In the genomic region with DNA sequence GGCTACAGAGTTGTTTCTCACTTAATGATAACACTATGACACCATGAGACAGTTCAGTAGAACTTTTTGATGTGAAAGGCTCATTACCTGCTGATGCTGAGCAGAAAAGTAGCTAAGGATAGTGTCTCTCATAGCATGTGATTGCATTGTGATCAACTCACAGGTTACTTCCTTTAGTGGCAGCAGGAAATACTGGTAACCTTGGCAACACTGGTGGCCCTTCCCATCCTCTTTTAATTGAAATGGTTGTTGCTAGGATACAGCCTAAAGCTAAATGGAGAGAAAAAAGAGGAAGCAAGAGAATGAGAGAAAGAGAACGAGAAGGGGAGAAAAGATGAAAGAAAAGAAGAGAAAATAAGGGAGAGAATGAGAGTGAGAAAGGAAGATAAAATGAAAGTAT, we compare ENCODE assay signal across 12 cellular contexts.
DNase-seq lines count a peak whose midpoint lies in the region; ATAC-seq, FAIRE-seq and TF ChIP-seq lines count a peak whose summit lies in the region.
"Had no signal": no experiment of that assay in that cellular context is flagged by ENCODE, and none has a peak within 500 bp of the region (broad histone marks: within the 10 kb centered on the region; RNA-seq: fewer than 3 reads in every experiment).

No MANE protein-coding gene starts in this region.

- H2BK12ac ChIP-seq in H1 (ENCODE audit: low read depth, low read length): no peak overlapping the region

- TF ChIP-seq EP300 in H1 (IDR thresholded peaks at IDR 0.05; ENCODE audit: borderline replicate concordance in 1 of 2, low read depth in 2 of 2, low read length in 2 of 2): no peak
- TF ChIP-seq EP300 in suprapubic skin (IDR thresholded peaks at IDR 0.05): no peak
- no peak for TF ChIP-seq EP300 in gastroesophageal sphincter (IDR thresholded peaks at IDR 0.05)

- H3K27me3 ChIP-seq in CD4-positive, alpha-beta memory T cell (ENCODE audit: insufficient read depth, low read length): no peaks in the 10 kb centered on the region
- H3K27me3 ChIP-seq in H1 (replicated peaks in 1 of 4; ENCODE audit: control insufficient read depth in 3 of 4, extremely low read depth in 1 of 4, insufficient read depth in 3 of 4, low read length in 3 of 4) (peaks cover 0 to 1% (median 0%) of the 10 kb centered on the region in 4 experiments; a peak in 1 of 7 replicates), suprapubic skin (no peaks in the 10 kb centered on the region), gastroesophageal sphincter (no peaks in the 10 kb centered on the region)
- H3K27me3 ChIP-seq: BLaER1 had no signal

- H3K18ac ChIP-seq in H1 (ENCODE audit: extremely low read depth, low read length): no peak overlapping the region

- TF ChIP-seq RAD21 in H1 (IDR thresholded peaks at IDR 0.05 in 1 of 2, conservative IDR thresholded peaks at IDR 0.05 in 1 of 2; ENCODE audit: low read depth in 2 of 2, low read length in 2 of 2): no peak

- H3K56ac ChIP-seq in H1 (replicated peaks; ENCODE audit: insufficient read length, low read depth, low read length): no peak overlapping the region

- ATAC-seq in left cardiac atrium (no peak), gastroesophageal sphincter (no peak)
- ATAC-seq: activated CD8-positive, alpha-beta memory T cell treated with anti-CD3 and anti-CD28 coated beads, Interleukin-2, amount 10 ng/mL, durations not matched to agents 7 days and 5 days; Right ventricle myocardium inferior had no signal

- no peak overlapping the region for H4K5ac ChIP-seq in H1 (ENCODE audit: insufficient read length, low read depth, low read length)

- H3K27ac ChIP-seq in CD4-positive, alpha-beta memory T cell (ENCODE audit: low read depth, low read length): no peak overlapping the region
- H3K27ac ChIP-seq in H1 (ENCODE audit: low read depth, low read length) (no peak overlapping the region), suprapubic skin (no peak overlapping the region), gastroesophageal sphincter (no peak overlapping the region)
- H3K27ac ChIP-seq: BLaER1 had no signal

- H3K4ac ChIP-seq in H1 (replicated peaks; ENCODE audit: insufficient read length, low read depth, low read length): no peak overlapping the region

- no peaks in the 10 kb centered on the region for H3K36me3 ChIP-seq in CD4-positive, alpha-beta memory T cell (ENCODE audit: insufficient read depth, low read length)
- H3K36me3 ChIP-seq in H1 (ENCODE audit: control insufficient read depth in 2 of 4, insufficient read depth in 4 of 4, low read length in 3 of 4): no peaks in the 10 kb centered on the region
- H3K36me3 ChIP-seq in suprapubic skin: no peaks in the 10 kb centered on the region
- H3K36me3 ChIP-seq in gastroesophageal sphincter: no peaks in the 10 kb centered on the region
- H3K36me3 ChIP-seq: BLaER1 had no signal

- no peak overlapping the region for H3K14ac ChIP-seq in H1 (ENCODE audit: insufficient read length)

- no peak overlapping the region for H2BK5ac ChIP-seq in H1 (ENCODE audit: low read depth, low read length)

- intact Hi-C loops in CD4-positive, alpha-beta memory T cell (cut with micrococcal nuclease): no loop called here
- intact Hi-C loops in left cardiac atrium (cut with DNase I): no loop called here

- peak overlapping the region; percentile 12; the same call in 1 of the 2 replicates for H2AFZ ChIP-seq in H1 (ENCODE audit: low read length)

- DNase-seq in CD4-positive, alpha-beta memory T cell: peak in 4 of 5 donors; percentile 4 to 29 (median 19)
- peak; percentile 0 for DNase-seq in DMS53 treated with DMSO at 0.1 percent for 48 hours (lab: John Stamatoyannopoulos, UW; ENCODE audit: unreplicated experiment)
- peak; percentile 58 for DNase-seq in NCI-H2196 treated with DMSO at 0.1 percent for 48 hours (lab: John Stamatoyannopoulos, UW; ENCODE audit: unreplicated experiment)
- no peak for DNase-seq in H1 (ENCODE audit: low read depth in 1 of 2, low spot score in 2 of 2)
- no peak for DNase-seq in left cardiac atrium
- no peak for DNase-seq in suprapubic skin (ENCODE audit: low spot score in 2 of 2)
- DNase-seq: activated CD4-positive, CD25-positive, alpha-beta regulatory T cell; activated CD8-positive, alpha-beta memory T cell treated with anti-CD3 and anti-CD28 coated beads, Interleukin-2, amount 10 ng/mL, durations not matched to agents 7 days and 5 days had no signal

- no peak overlapping the region for H3K23ac ChIP-seq in H1 (ENCODE audit: insufficient read length)

- CTCF ChIA-PET in CD4-positive, alpha-beta memory T cell (lab: Charles Lee; ENCODE audit: partially characterized antibody): no interaction called here
- CTCF ChIA-PET in H1 (lab: Charles Lee; ENCODE audit: partially characterized antibody): interaction anchor here (0.6 to 1.1 kb wide), 3 partner anchors 10 to 1444 kb away, joined by 3 read pairs; no protein-coding TSS in a partner anchor

- 60 to 100% methylated on average over 1 of the region's 1 CpG for WGBS in H1 (ENCODE audit: extremely low coverage in 1 of 2, insufficient coverage in 1 of 2, insufficient read length in 1 of 2, insufficient replicate concordance in 2 of 2, low coverage in 1 of 2, low lambda C conversion rate in 2 of 2, missing lambda C conversion rate in 1 of 2), 2 experiments
- 63% methylated on average over 1 of the region's 1 CpG for WGBS in suprapubic skin
- WGBS in gastroesophageal sphincter (ENCODE audit: low coverage in 1 of 2), 2 donors: 21 to 33% methylated on average over 1 of the region's 1 CpG

- H2BK120ac ChIP-seq in H1 (replicated peaks; ENCODE audit: low read depth, low read length): no peak overlapping the region

- no peaks in the 10 kb centered on the region for H3K4me1 ChIP-seq in CD4-positive, alpha-beta memory T cell (ENCODE audit: insufficient read depth, low read length)
- no peaks in the 10 kb centered on the region for H3K4me1 ChIP-seq in H1 (replicated peaks in 1 of 4; ENCODE audit: control insufficient read depth in 3 of 4, insufficient read depth in 4 of 4, low read length in 3 of 4)
- no peaks in the 10 kb centered on the region for H3K4me1 ChIP-seq in suprapubic skin
- H3K4me1 ChIP-seq in gastroesophageal sphincter: no peaks in the 10 kb centered on the region
- H3K4me1 ChIP-seq: BLaER1 had no signal

- no peak for FAIRE-seq in H1 (lab: Jason Lieb, UNC)
- FAIRE-seq: GM19239 had no signal

- no peak overlapping the region for H2BK20ac ChIP-seq in H1 (ENCODE audit: low read length)

- H3K79me1 ChIP-seq in H1 (ENCODE audit: low read depth, low read length): no peaks in the 10 kb centered on the region

- POLR2A ChIA-PET in CD4-positive, alpha-beta memory T cell (lab: Charles Lee; ENCODE audit: partially characterized antibody): no interaction called here
- POLR2A ChIA-PET in H1 (lab: Charles Lee; ENCODE audit: partially characterized antibody): no interaction called here

- H3K9me3 ChIP-seq in CD4-positive, alpha-beta memory T cell (ENCODE audit: control insufficient read depth in 1 of 2, low read length in 2 of 2): no peaks in the 10 kb centered on the region
- H3K9me3 ChIP-seq in H1 (ENCODE audit: insufficient read depth in 2 of 2, low read depth in 1 of 2, low read length in 1 of 2) (no peaks in the 10 kb centered on the region), suprapubic skin (no peaks in the 10 kb centered on the region), gastroesophageal sphincter (no peaks in the 10 kb centered on the region)
- H3K9me3 ChIP-seq: BLaER1 had no signal

- peak overlapping the region in 5 of 7 donors; percentile 2 to 77 (median 10) for H3K27ac Mint-ChIP-seq in CD4-positive, alpha-beta memory T cell
- H3K27ac Mint-ChIP-seq: activated CD8-positive, alpha-beta memory T cell treated with anti-CD3 and anti-CD28 coated beads, Interleukin-2, amount 10 ng/mL, durations not matched to agents 7 days and 5 days had no signal

- no peak overlapping the region for H3K4me3 ChIP-seq in CD4-positive, alpha-beta memory T cell (ENCODE audit: low read length in 2 of 2)
- no peak overlapping the region for H3K4me3 ChIP-seq in H1 (ENCODE audit: extremely low read depth in 1 of 4, insufficient read depth in 2 of 4, low read depth in 3 of 4, low read length in 4 of 4)
- no peak overlapping the region for H3K4me3 ChIP-seq in suprapubic skin
- no peak overlapping the region for H3K4me3 ChIP-seq in gastroesophageal sphincter
- H3K4me3 ChIP-seq: BLaER1 had no signal

- H3K4me2 ChIP-seq in H1 (ENCODE audit: insufficient read depth in 1 of 2, low read depth in 2 of 2, low read length in 2 of 2): no peak overlapping the region
- H3K4me2 ChIP-seq: BLaER1 had no signal

- H3K4me3 Mint-ChIP-seq in CD4-positive, alpha-beta memory T cell: peak overlapping the region in 3 of 8 donors; percentile 6 to 33 (median 33)
- H3K4me3 Mint-ChIP-seq: activated CD8-positive, alpha-beta memory T cell treated with anti-CD3 and anti-CD28 coated beads, Interleukin-2, amount 10 ng/mL, durations not matched to agents 7 days and 5 days had no signal

- no peak overlapping the region for H3K9ac ChIP-seq in H1 (replicated peaks in 1 of 4; ENCODE audit: extremely low read depth in 1 of 4, low read depth in 3 of 4, low read length in 3 of 4)
- H3K9ac ChIP-seq: BLaER1 had no signal

- H3K9me3 Mint-ChIP-seq in CD4-positive, alpha-beta memory T cell: peaks cover 0 to 3% (median 0%) of the 10 kb centered on the region in 8 donors

- H3K27me3 Mint-ChIP-seq in CD4-positive, alpha-beta memory T cell: no peaks in the 10 kb centered on the region
- H3K27me3 Mint-ChIP-seq: activated CD8-positive, alpha-beta memory T cell treated with anti-CD3 and anti-CD28 coated beads, Interleukin-2, amount 10 ng/mL, durations not matched to agents 7 days and 5 days had no signal

- H4K20me1 ChIP-seq in H1 (replicated peaks in 1 of 2; ENCODE audit: control insufficient read depth in 1 of 2, insufficient read depth in 2 of 2, low read length in 2 of 2): no peaks in the 10 kb centered on the region
- H4K20me1 ChIP-seq: BLaER1 had no signal

- H2BK15ac ChIP-seq in H1 (ENCODE audit: low read length): no peak overlapping the region

- TF ChIP-seq CTCF in H1 (IDR thresholded peaks at IDR 0.05; ENCODE audit: control extremely low read depth in 1 of 3, insufficient read depth in 1 of 3, low read depth in 1 of 3, low read length in 3 of 3) (no peak), suprapubic skin (IDR thresholded peaks at IDR 0.05) (no peak), gastroesophageal sphincter (IDR thresholded peaks at IDR 0.05) (no peak)

- H2AK5ac ChIP-seq in H1 (ENCODE audit: low read depth, low read length): no peak overlapping the region

- H3K23me2 ChIP-seq in H1 (ENCODE audit: low read depth, low read length): no peaks in the 10 kb centered on the region

- no peaks in the 10 kb centered on the region for H3K36me3 Mint-ChIP-seq in CD4-positive, alpha-beta memory T cell
- H3K36me3 Mint-ChIP-seq: activated CD8-positive, alpha-beta memory T cell treated with anti-CD3 and anti-CD28 coated beads, Interleukin-2, amount 10 ng/mL, durations not matched to agents 7 days and 5 days had no signal

- H3K79me2 ChIP-seq in H1 (ENCODE audit: control insufficient read depth in 1 of 2, insufficient read depth in 2 of 2, low read length in 2 of 2): no peaks in the 10 kb centered on the region

- TF ChIP-seq POLR2A in H1 (IDR thresholded peaks at IDR 0.05; ENCODE audit: control extremely low read depth in 1 of 2, low read depth in 2 of 2, low read length in 2 of 2) (no peak), suprapubic skin (IDR thresholded peaks at IDR 0.05) (no peak), gastroesophageal sphincter (IDR thresholded peaks at IDR 0.05) (no peak)

- no peak overlapping the region for H4K8ac ChIP-seq in H1 (ENCODE audit: extremely low read depth, insufficient read depth, low read length)

- H3K4me1 Mint-ChIP-seq in CD4-positive, alpha-beta memory T cell: peaks cover 4 to 9% (median 5%) of the 10 kb centered on the region in 4 donors

- no peak overlapping the region for H4K91ac ChIP-seq in H1 (replicated peaks; ENCODE audit: insufficient read length, low read length)

Comparison
In these comparisons a context has a peak if more than half of its experiments do, and no peak if none do; other contexts are left out.
1. DNase-seq: peak in CD4-positive, alpha-beta memory T cell (4 of 5), DMS53 treated with DMSO at 0.1 percent for 48 hours (single experiment) and NCI-H2196 treated with DMSO at 0.1 percent for 48 hours (single experiment); none in H1 (0 of 2), left cardiac atrium (single experiment) and suprapubic skin (0 of 2).